1 cellular context compared by ENCODE assay signal in genomic region chr12:92759634-92760268, GRCh38.
A peak's percentile ranks its signal among the peaks of the same experiment; 100 is the strongest.
TF ChIP-seq lines count a peak whose summit lies in the region.

No MANE protein-coding gene starts in this region.

TF ChIP-seq in endothelial cell of umbilical vein, 7 proteins besides CTCF, POLR2A, EP300 and RAD21:
- no peak for TF ChIP-seq GATA2 (IDR thresholded peaks at IDR 0.05; ENCODE audit: insufficient read depth, insufficient read length, low read depth, low read length)
- peak; percentile 58 for TF ChIP-seq JUN (IDR thresholded peaks at IDR 0.05; ENCODE audit: borderline replicate concordance, insufficient read depth, insufficient read length, low read depth)
- peak; percentile 81 for TF ChIP-seq FOS (IDR thresholded peaks at IDR 0.05; ENCODE audit: borderline replicate concordance, insufficient read depth, low read length)
TF ChIP-seq in endothelial cell of umbilical vein: peak in this region for 2.
